Comparison of ENCODE assay signal across 21 cellular contexts in the genomic region with DNA sequence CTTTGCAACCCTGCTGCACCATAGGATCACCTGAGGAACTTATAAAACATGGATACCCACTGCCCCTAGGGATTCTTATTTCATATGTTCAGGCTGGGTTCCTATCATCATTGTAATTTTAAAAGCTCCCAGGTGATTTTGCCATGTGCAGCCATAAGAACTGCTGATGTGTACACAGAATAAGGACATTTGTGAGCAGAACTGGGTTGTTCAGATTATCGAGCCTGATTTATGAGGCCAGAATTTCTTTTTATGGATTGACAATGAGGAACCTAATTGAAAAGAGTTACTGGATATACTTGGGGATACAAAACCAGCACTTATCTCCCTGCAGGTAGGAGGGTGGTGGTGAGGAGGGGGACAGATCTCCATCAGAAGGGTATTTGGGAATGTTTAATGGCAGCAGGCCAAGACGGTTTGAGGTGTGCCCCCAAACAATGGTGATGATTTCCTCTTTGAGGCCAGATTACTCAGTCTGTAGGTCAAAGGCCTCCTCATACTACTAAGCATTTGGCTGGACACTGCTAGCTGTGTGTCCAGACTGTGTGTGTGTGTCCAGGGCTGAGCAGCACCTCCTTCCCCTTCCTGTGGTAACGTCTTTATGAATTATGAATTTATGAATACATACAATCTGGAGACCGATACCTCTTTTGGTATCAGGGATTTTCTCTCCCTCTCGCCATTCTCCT. TPM values are rescaled to one million over a fixed set of nuclear protein-coding genes. Genes with fewer than 3 reads are reported as not detected.
DNase-seq lines count a peak whose midpoint lies in the region; ATAC-seq, FAIRE-seq and TF ChIP-seq lines count a peak whose summit lies in the region.
"Had no signal": no experiment of that assay in that cellular context is flagged by ENCODE, and none has a peak within 500 bp of the region (broad histone marks: within the 10 kb centered on the region; RNA-seq: fewer than 3 reads in every experiment).

No MANE protein-coding gene starts in this region.

- peaks cover 1% of the 10 kb centered on the region for H3K9me3 Mint-ChIP-seq in activated naive CD4-positive, alpha-beta T cell treated with anti-CD3 and anti-CD28 coated beads for 36 hours

- H3K79me2 ChIP-seq in HepG2 (ENCODE audit: insufficient read depth, low read length), result peaks cover 77% of the 10 kb centered on the region
- H3K79me2 ChIP-seq in trophoblast cell (ENCODE audit: control insufficient read depth, insufficient read depth, low read length, poor library complexity), result no peaks in the 10 kb centered on the region

- H4K20me1 ChIP-seq in HepG2 (ENCODE audit: insufficient read depth, low read length), result no peaks in the 10 kb centered on the region

- no peak for TF ChIP-seq POLR2A in HepG2 (IDR thresholded peaks at IDR 0.05; ENCODE audit: insufficient read depth in 1 of 2, low read depth in 2 of 2, low read length in 2 of 2)

- H3K18ac ChIP-seq in trophoblast cell (ENCODE audit: low read length), result no peak overlapping the region

- no peak overlapping the region for H2BK120ac ChIP-seq in trophoblast cell (ENCODE audit: insufficient read depth, low read length, poor library complexity)

- H3K9me3 ChIP-seq in HepG2 (ENCODE audit: low read length) (no peaks in the 10 kb centered on the region), trophoblast cell (ENCODE audit: insufficient read depth, low read depth, low read length) (no peaks in the 10 kb centered on the region)

- no peaks in the 10 kb centered on the region for H3K4me1 Mint-ChIP-seq in activated naive CD4-positive, alpha-beta T cell treated with anti-CD3 and anti-CD28 coated beads for 36 hours (ENCODE audit: low read depth)

- H3K4me2 ChIP-seq in HepG2 (ENCODE audit: low read depth, low read length), result peak overlapping the region; percentile 25; the same call in 1 of the 2 replicates
- H3K4me2 ChIP-seq in trophoblast cell (ENCODE audit: low read length), result no peak overlapping the region

- H2AFZ ChIP-seq in HepG2 (ENCODE audit: low read length) (no peak overlapping the region), trophoblast cell (ENCODE audit: insufficient read depth, low read length, poor library complexity) (no peak overlapping the region)

- H3K4ac ChIP-seq in trophoblast cell (ENCODE audit: low read depth, low read length), result no peak overlapping the region

- H2BK12ac ChIP-seq in trophoblast cell (ENCODE audit: low read length), result no peak overlapping the region

- H3K27me3 Mint-ChIP-seq in activated naive CD4-positive, alpha-beta T cell treated with anti-CD3 and anti-CD28 coated beads for 36 hours (ENCODE audit: low read depth), result peaks cover 10% of the 10 kb centered on the region

- H4K91ac ChIP-seq in trophoblast cell (ENCODE audit: low read depth, low read length), result no peak overlapping the region

- H3K27ac ChIP-seq in HepG2 (ENCODE audit: extremely low read length, insufficient read depth, low read length) (peak overlapping the region; percentile 35), trophoblast cell (ENCODE audit: low read depth, low read length) (no peak overlapping the region), foreskin keratinocyte (no peak overlapping the region)
- H3K27ac ChIP-seq: C4-2B, HL-60 had no signal

- H3K23ac ChIP-seq in trophoblast cell (ENCODE audit: low read length), result no peak overlapping the region

- CTCF ChIA-PET in HepG2 (lab: Yijun Ruan, JAX; ENCODE audit: low intra/inter-chr PET ratio, low total read pairs), result no interaction called here
- CTCF ChIA-PET in activated naive CD4-positive, alpha-beta T cell treated with anti-CD3 and anti-CD28 coated beads for 36 hours (lab: Charles Lee), result no interaction called here

- no peaks in the 10 kb centered on the region for H3K79me1 ChIP-seq in trophoblast cell (ENCODE audit: low read length)

- intact Hi-C loops in HepG2 (cut with micrococcal nuclease; ENCODE audit: unreplicated experiment), result no loop called here
- intact Hi-C loops in activated naive CD4-positive, alpha-beta T cell treated with anti-CD3 and anti-CD28 coated beads for 36 hours (cut with micrococcal nuclease), result no loop called here

- no peak overlapping the region for H3K4me3 ChIP-seq in HepG2 (replicated peaks in 1 of 3; ENCODE audit: insufficient read depth in 1 of 3, low read depth in 2 of 3, low read length in 3 of 3)
- no peak overlapping the region for H3K4me3 ChIP-seq in trophoblast cell (ENCODE audit: low read depth, low read length)

- no peak overlapping the region for H2AK5ac ChIP-seq in trophoblast cell (ENCODE audit: low read length)

- H3K36me3 Mint-ChIP-seq in activated naive CD4-positive, alpha-beta T cell treated with anti-CD3 and anti-CD28 coated beads for 36 hours (ENCODE audit: low read depth), result no peaks in the 10 kb centered on the region

- POLR2A ChIA-PET in HepG2 (lab: Yijun Ruan, JAX), result no interaction called here

- in situ Hi-C loops in HepG2 (cut with HindIII; ENCODE audit: extremely low pct_ligation_motif_present, low pct_unique_long_range_greater_than_20kb), result no loop called here

- DNase-seq in EL, result peak; percentile 14
- peak; percentile 22 for DNase-seq in NCI-H226
- DNase-seq in dermis blood vessel endothelial cell, result peak; percentile 75
- no peak for DNase-seq in HepG2 (ENCODE audit: low spot score)
- no peak for DNase-seq in NCI-H1105 (lab: John Stamatoyannopoulos, UW)
- no peak for DNase-seq in trophoblast cell
- DNase-seq in activated naive CD4-positive, alpha-beta T cell treated with anti-CD3 and anti-CD28 coated beads for 36 hours, result no peak
- DNase-seq in foreskin keratinocyte, result no peak
- DNase-seq: DMS153; H9; KBM-7; NCI-H1092; NCI-H1694 treated with DMSO at 0.1 percent for 48 hours; NCI-H446; NK-92 treated with Interleukin-12 subunit alpha and Interleukin-12 subunit beta, amount 100 ng/mL, for 24 hours; OCI-M1 had no signal

- no peak overlapping the region for H3K27ac Mint-ChIP-seq in activated naive CD4-positive, alpha-beta T cell treated with anti-CD3 and anti-CD28 coated beads for 36 hours
- H3K27ac Mint-ChIP-seq: H9 had no signal

- H3K14ac ChIP-seq in trophoblast cell (ENCODE audit: low read length), result no peak overlapping the region

- BruUV-seq in HepG2 (replicated peaks; lab: Mats Ljungman, UMichigan), result no TSS peak

- no peak for TF ChIP-seq RAD21 in HepG2 (CRISPR knock-in tag; IDR thresholded peaks at IDR 0.05)

- WGBS in HepG2 (ENCODE audit: low lambda C conversion rate), result 70% methylated on average over 5 of the region's 5 CpGs
- WGBS in trophoblast cell (ENCODE audit: extremely low coverage, insufficient coverage, insufficient read length), result no CpG with 5 or more reads among the region's 5 CpGs

- TF ChIP-seq CTCF in HepG2 (CRISPR knock-in tag; IDR thresholded peaks at IDR 0.05) (no peak), foreskin keratinocyte (conservative IDR thresholded peaks at IDR 0.05) (no peak)

- no peak overlapping the region for H4K8ac ChIP-seq in trophoblast cell (ENCODE audit: low read depth, low read length)

- no peak for ATAC-seq in HepG2
- ATAC-seq in foreskin keratinocyte, result no peak
- ATAC-seq: Right ventricle myocardium inferior, SK-N-SH treated with all-trans-retinoic acid at 6 μM for 48 hours had no signal

- H3K9ac ChIP-seq in HepG2 (ENCODE audit: insufficient read depth, low read depth, low read length) (no peak overlapping the region), trophoblast cell (ENCODE audit: low read length) (no peak overlapping the region)

- H3K4me3 Mint-ChIP-seq in activated naive CD4-positive, alpha-beta T cell treated with anti-CD3 and anti-CD28 coated beads for 36 hours, result no peak overlapping the region
- H3K4me3 Mint-ChIP-seq: H9 had no signal

- H3K27me3 ChIP-seq in HepG2 (ENCODE audit: control insufficient read depth in 1 of 2, insufficient read depth in 2 of 2, low read length in 2 of 2) (no peaks in the 10 kb centered on the region), trophoblast cell (ENCODE audit: insufficient read depth, low read length) (no peaks in the 10 kb centered on the region), foreskin keratinocyte (peaks cover 4% of the 10 kb centered on the region)

- peaks cover 97% of the 10 kb centered on the region for H3K4me1 ChIP-seq in HepG2 (ENCODE audit: insufficient read depth, low read length)
- peaks cover 3 to 16% of the 10 kb centered on the region in 2 experiments for H3K4me1 ChIP-seq in trophoblast cell (ENCODE audit: control insufficient read depth in 1 of 2, insufficient read depth in 2 of 2, low read length in 2 of 2)
- H3K4me1 ChIP-seq in foreskin keratinocyte, result no peaks in the 10 kb centered on the region

- TF ChIP-seq EP300 in HepG2 (IDR thresholded peaks at IDR 0.05; ENCODE audit: low read depth in 2 of 2, low read length in 2 of 2), result no peak
- TF ChIP-seq EP300 in HepG2 (CRISPR knock-in tag; IDR thresholded peaks at IDR 0.05; ENCODE audit: borderline replicate concordance), result no peak

- H2BK5ac ChIP-seq in trophoblast cell (ENCODE audit: low read depth, low read length, poor library complexity), result no peak overlapping the region

- peaks cover 0 to 1% of the 10 kb centered on the region in 2 experiments; a peak in 1 of 5 replicates for H3K36me3 ChIP-seq in HepG2 (replicated peaks in 1 of 2; ENCODE audit: control insufficient read depth in 1 of 2, insufficient read depth in 2 of 2, low read length in 2 of 2)
- no peaks in the 10 kb centered on the region for H3K36me3 ChIP-seq in trophoblast cell (ENCODE audit: control insufficient read depth in 1 of 2, insufficient read depth in 2 of 2, low read length in 2 of 2)

- no peak for FAIRE-seq in HepG2 (lab: Jason Lieb, UNC)
- FAIRE-seq: A204.1 had no signal

- no peak overlapping the region for H4K12ac ChIP-seq in trophoblast cell (ENCODE audit: low read depth, low read length)

RNA-seq across cellular contexts. Expression of a gene that starts 18.9 kb away (rescaled TPM):
- total RNA-seq in dermis blood vessel endothelial cell, result 0.34 and 0.70 TPM in 2 replicates
- total RNA-seq in HepG2 (2016; rRNA removed; fragmentation: Illumina TruSeq; extraction: Trizol), result 2.5 and 3.3 TPM in 2 replicates
- 0.44 and 0.71 TPM in 2 replicates for total RNA-seq in HepG2 (2016; cell fraction: cytosol; rRNA removed; fragmentation: Illumina TruSeq; extraction: Trizol; ENCODE audit: low read depth)
- total RNA-seq in HepG2 (2016; cell fraction: insoluble cytoplasmic fraction; rRNA removed; fragmentation: Illumina TruSeq; extraction: Trizol), result 2.0 and 3.2 TPM in 2 replicates
- total RNA-seq in HepG2 (2016; cell fraction: membrane; rRNA removed; fragmentation: Illumina TruSeq; extraction: Trizol), result 1.0 and 1.1 TPM in 2 replicates
- total RNA-seq in HepG2 (2016; cell fraction: nucleus; rRNA removed; fragmentation: Illumina TruSeq; extraction: Trizol), result 6.2 and 8.0 TPM in 2 replicates
- polyA plus RNA-seq in HepG2 (2011; rRNA removed), result 1.9 and 2.0 TPM in 2 replicates
- polyA plus RNA-seq in HepG2 (2011; cell fraction: cytosol; rRNA removed), result 0.64 and 0.76 TPM in 2 replicates
- polyA plus RNA-seq in HepG2 (2011; cell fraction: nucleus; rRNA removed), result 10.0 and 12.0 TPM in 2 replicates
- 3.3 and 4.1 TPM in 2 replicates for polyA plus RNA-seq in HepG2 (2012)
- polyA plus RNA-seq in HepG2 (2016; cell fraction: cytosol; fragmentation: Illumina TruSeq; extraction: Trizol; ENCODE audit: low read depth), result 0.06 and 0.09 TPM in 2 replicates
- 1.3 and 2.6 TPM in 2 replicates for polyA plus RNA-seq in HepG2 (2016; cell fraction: insoluble cytoplasmic fraction; fragmentation: Illumina TruSeq; extraction: Trizol; ENCODE audit: low read depth)
- polyA plus RNA-seq in HepG2 (2016; cell fraction: membrane; fragmentation: Illumina TruSeq; extraction: Trizol; ENCODE audit: low read depth), result 0.14 and 0.41 TPM in 2 replicates
- polyA plus RNA-seq in HepG2 (2016; cell fraction: nucleus; fragmentation: Illumina TruSeq; extraction: Trizol; ENCODE audit: insufficient read depth, low read depth), result 5.9 and 7.5 TPM in 2 replicates
- 8.3 and 12.9 TPM in 2 replicates for polyA minus RNA-seq in HepG2 (2011; rRNA and poly(A)+ RNA removed; ENCODE audit: low replicate concordance)
- polyA minus RNA-seq in HepG2 (2011; cell fraction: cytosol; rRNA and poly(A)+ RNA removed), result 3.6 and 3.8 TPM in 2 replicates
- polyA minus RNA-seq in HepG2 (2011; cell fraction: nucleus; rRNA and poly(A)+ RNA removed), result 23.2 and 23.6 TPM in 2 replicates
- 2.3 and 2.7 TPM in 2 replicates for polyA plus RNA-seq in trophoblast cell (2013)
- under 1 TPM; 0.33 to 0.42 TPM for total RNA-seq in activated naive CD4-positive, alpha-beta T cell treated with anti-CD3 and anti-CD28 coated beads for 36 hours
- total RNA-seq in foreskin keratinocyte, result 0.27 and 0.32 TPM in 2 replicates
- 0.11 and 0.22 TPM in 2 replicates for polyA plus RNA-seq in foreskin keratinocyte

Comparison
In these comparisons a context has a peak if more than half of its experiments do, and no peak if none do; other contexts are left out.
1. DNase-seq: peak in EL (single experiment), NCI-H226 (single experiment) and dermis blood vessel endothelial cell (single experiment); none in HepG2 (single experiment), NCI-H1105 (single experiment), trophoblast cell (0 of 2), activated naive CD4-positive, alpha-beta T cell treated with anti-CD3 and anti-CD28 coated beads for 36 hours (single experiment) and foreskin keratinocyte (0 of 2).